In genomic region chr17:76538941-76539340, GRCh38 we compare ENCODE assay signal across 1 cellular context.
TF ChIP-seq lines count a peak whose summit lies in the region.

No MANE protein-coding gene starts in this region.

TF ChIP-seq in H1, 55 proteins besides CTCF, POLR2A, EP300 and RAD21:
- no peak for TF ChIP-seq SIX5 (IDR thresholded peaks at IDR 0.05; ENCODE audit: low read depth, low read length)
TF ChIP-seq in H1: peak in this region for 0.
